Comparison of ENCODE assay signal across 16 cellular contexts in the genomic region with DNA sequence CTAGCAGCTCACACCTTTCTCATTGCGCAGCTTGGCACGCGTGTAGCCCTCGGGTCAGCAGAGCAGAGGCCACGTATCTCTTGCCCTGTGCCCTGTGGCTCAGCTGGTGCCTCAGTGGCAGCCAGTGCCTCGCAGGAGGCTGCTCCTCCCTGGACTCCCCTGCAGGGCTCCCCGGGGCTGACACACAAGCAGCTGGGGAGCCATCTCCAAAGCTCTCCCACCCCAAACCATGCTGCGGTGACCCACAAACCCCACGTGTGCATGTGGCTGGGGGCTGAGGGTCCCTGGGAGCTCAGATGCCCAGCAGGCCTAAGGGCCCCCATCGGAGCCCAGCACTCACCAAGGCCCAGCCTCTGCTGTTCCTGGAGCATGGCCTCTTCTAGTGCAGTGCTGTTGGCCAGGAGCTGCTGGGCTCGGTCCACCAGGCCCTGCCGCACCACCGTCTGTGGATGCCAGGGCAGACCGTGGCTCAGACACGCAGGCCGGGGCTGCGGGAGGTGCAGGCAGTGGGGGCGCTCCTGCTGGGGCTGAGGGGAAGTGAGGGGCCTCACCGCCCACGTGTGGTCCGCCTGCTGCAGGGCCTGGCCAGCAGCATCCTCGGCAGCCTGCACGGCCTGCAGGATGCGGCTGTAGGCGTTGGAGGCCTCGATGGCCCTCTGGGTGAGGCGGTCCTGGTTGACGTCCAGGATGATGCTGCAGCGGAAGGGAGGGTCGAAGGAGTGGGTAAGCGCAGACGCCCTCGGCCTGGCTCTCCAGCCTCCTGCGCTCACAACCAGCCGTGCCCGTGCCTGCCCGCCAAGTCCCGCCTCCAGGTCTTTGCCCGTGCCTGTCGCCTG.
"Had no signal": no experiment of that assay in that cellular context is flagged by ENCODE, and none has a peak within 500 bp of the region (broad histone marks: within the 10 kb centered on the region; RNA-seq: fewer than 3 reads in every experiment).

No MANE protein-coding gene starts in this region.

- H3K27me3 ChIP-seq: esophagus muscularis mucosa, heart right ventricle, transverse colon had no signal

- DNase-seq: activated B cell treated with CpG ODN at 0.5 μM for 24 hours; activated CD4-positive, alpha-beta T cell treated with anti-CD3 and anti-CD28 coated beads, Interleukin-2, amount 10 ng/mL, durations not matched to agents 24 days and 14 days; activated CD8-positive, alpha-beta memory T cell treated with anti-CD3 and anti-CD28 coated beads for 24 hours; activated naive CD4-positive, alpha-beta T cell treated with Interleukin-2 at 50 U/mL for 16 hours; central memory CD4-positive, alpha-beta T cell; dermis blood vessel endothelial cell; endodermal cell; foreskin melanocyte; kidney; left ventricle myocardium inferior; mesendoderm; small intestine; T-helper 2 cell; transverse colon had no signal

- H3K27ac ChIP-seq: heart right ventricle, left ventricle myocardium inferior, transverse colon had no signal

- H3K4me3 ChIP-seq: esophagus muscularis mucosa, heart right ventricle, left ventricle myocardium inferior, transverse colon had no signal

- H3K9me3 ChIP-seq: esophagus muscularis mucosa, heart right ventricle, left ventricle myocardium inferior, transverse colon had no signal

- H3K4me1 ChIP-seq: heart right ventricle, transverse colon had no signal

- ATAC-seq: heart right ventricle had no signal
